In the genomic region with DNA sequence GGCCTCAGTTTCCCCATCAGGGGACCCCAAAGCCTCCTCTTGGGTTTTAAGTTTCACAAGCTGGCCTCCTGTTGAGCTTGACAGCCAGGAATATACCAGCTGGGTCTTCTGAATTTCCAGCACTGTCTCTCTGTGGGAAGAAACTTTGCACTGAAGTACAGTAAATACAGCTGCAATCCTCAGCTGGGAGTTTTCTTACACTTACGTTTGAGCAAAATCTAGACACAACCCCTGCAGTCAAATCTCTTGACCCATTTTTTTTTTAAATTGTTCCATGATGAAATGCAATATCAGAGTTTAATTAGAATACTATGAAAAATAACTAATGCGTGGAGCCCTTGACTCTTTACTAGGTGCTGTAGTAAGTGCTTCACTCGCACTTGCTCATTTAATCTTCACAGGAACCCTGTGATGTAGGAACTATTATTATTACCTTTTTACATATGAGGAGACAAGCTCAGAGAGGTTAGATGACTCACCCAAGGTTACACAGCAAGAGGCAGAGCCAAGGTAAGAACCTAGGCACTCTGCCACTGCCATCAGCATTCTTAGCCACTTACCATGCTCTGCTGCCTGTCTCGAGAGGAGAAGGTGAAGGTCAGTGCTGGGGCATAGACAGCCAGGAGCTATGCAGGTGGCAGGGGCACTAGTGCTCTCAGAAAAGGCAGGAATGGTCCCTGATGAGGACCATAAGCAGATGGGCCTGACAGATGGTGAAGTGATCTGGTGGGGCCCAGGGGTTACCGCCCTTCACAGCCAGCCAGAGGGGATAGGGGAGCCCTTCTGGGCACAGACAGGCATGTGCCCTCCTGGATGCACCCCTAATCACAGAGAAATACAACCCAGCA, we compare ENCODE assay signal across 13 cellular contexts. TPM values are rescaled to one million over a fixed set of nuclear protein-coding genes. Genes with fewer than 3 reads are reported as not detected.
A peak's percentile ranks its signal among the peaks of the same experiment; 100 is the strongest.
DNase-seq lines count a peak whose midpoint lies in the region; ATAC-seq and TF ChIP-seq lines count a peak whose summit lies in the region.
"Had no signal": no experiment of that assay in that cellular context is flagged by ENCODE, and none has a peak within 500 bp of the region (broad histone marks: within the 10 kb centered on the region; RNA-seq: fewer than 3 reads in every experiment).

No MANE protein-coding gene starts in this region.

- no peak overlapping the region for H3K4me3 ChIP-seq in epithelial cell of esophagus (ENCODE audit: low read length)
- no peak overlapping the region for H3K4me3 ChIP-seq in neural progenitor cell
- no peak overlapping the region for H3K4me3 ChIP-seq in aorta (ENCODE audit: low read length in 2 of 2)

- no peak overlapping the region for H3K4me3 Mint-ChIP-seq in neural progenitor cell
- H3K4me3 Mint-ChIP-seq: activated naive CD4-positive, alpha-beta T cell treated with anti-CD3 and anti-CD28 coated beads, Interleukin-2, amount 10 ng/mL, durations not matched to agents 7 days and 5 days had no signal

- no peaks in the 10 kb centered on the region for H3K36me3 Mint-ChIP-seq in neural progenitor cell
- H3K36me3 Mint-ChIP-seq: activated naive CD4-positive, alpha-beta T cell treated with anti-CD3 and anti-CD28 coated beads, Interleukin-2, amount 10 ng/mL, durations not matched to agents 7 days and 5 days had no signal

- DNase-seq in Right ventricle myocardium superior, result peak; percentile 32
- DNase-seq in Right ventricle myocardium inferior (ENCODE audit: missing footprints), result no peak
- peak; percentile 20 for DNase-seq in epithelial cell of esophagus (ENCODE audit: low read depth)
- DNase-seq in neural progenitor cell (ENCODE audit: low spot score), result no peak
- peak; percentile 25 to 28 for DNase-seq in aorta
- no peak for DNase-seq in nucleus accumbens (lab: John Stamatoyannopoulos, UW)
- DNase-seq in G401 (ENCODE audit: low spot score), result no peak
- DNase-seq: activated naive CD4-positive, alpha-beta T cell treated with anti-CD3 and anti-CD28 coated beads, Interleukin-2, amount 10 ng/mL, durations not matched to agents 7 days and 5 days; left colon; NCI-H1417 had no signal

- H3K27ac ChIP-seq in neural progenitor cell, result no peak overlapping the region
- H3K27ac ChIP-seq in aorta (ENCODE audit: low read depth in 1 of 2, low read length in 2 of 2), result peak overlapping the region; percentile 50 to 97

- no peak overlapping the region for H2AFZ ChIP-seq in neural progenitor cell (replicated peaks)

- H3K4me1 Mint-ChIP-seq in neural progenitor cell, result peaks cover 18% of the 10 kb centered on the region

- no peaks in the 10 kb centered on the region for H3K79me2 ChIP-seq in neural progenitor cell (ENCODE audit: low read depth)

- H3F3A ChIP-seq in neural progenitor cell (ENCODE audit: low read depth), result no peaks in the 10 kb centered on the region

- no peaks in the 10 kb centered on the region for H3K9me3 ChIP-seq in neural progenitor cell (ENCODE audit: low read depth)
- H3K9me3 ChIP-seq in aorta (ENCODE audit: control insufficient read depth, low read length), result no peaks in the 10 kb centered on the region

- ATAC-seq in Right ventricle myocardium superior (ENCODE audit: poor library complexity) (no peak), Right ventricle myocardium inferior (no peak), aorta (ENCODE audit: low FRiP score) (no peak), GM18520 (IDR thresholded peaks at IDR 0.05; ENCODE audit: unreplicated experiment) (no peak)
- ATAC-seq: activated CD4-positive, CD25-positive, alpha-beta regulatory T cell treated with anti-CD3 and anti-CD28 coated beads, Interleukin-2, amount 50 U/mL, for 24 hours; left colon; Panc1 had no signal

- peaks cover 8% of the 10 kb centered on the region for H3K27me3 Mint-ChIP-seq in neural progenitor cell (ENCODE audit: insufficient read depth, low read depth)

- in situ Hi-C loops in G401 (cut with HindIII; ENCODE audit: low sequenced_read_pairs), result no loop called here

- no peak overlapping the region for H3K4me2 ChIP-seq in neural progenitor cell

- H3K36me3 ChIP-seq in neural progenitor cell (no peaks in the 10 kb centered on the region), aorta (ENCODE audit: control insufficient read depth in 1 of 2, insufficient read depth in 2 of 2, low read length in 1 of 2) (no peaks in the 10 kb centered on the region)

- H3K9ac ChIP-seq in neural progenitor cell, result no peak overlapping the region

- peak overlapping the region; percentile 74 for H3K27ac Mint-ChIP-seq in neural progenitor cell
- H3K27ac Mint-ChIP-seq: activated naive CD4-positive, alpha-beta T cell treated with anti-CD3 and anti-CD28 coated beads, Interleukin-2, amount 10 ng/mL, durations not matched to agents 7 days and 5 days had no signal

- intact Hi-C loops in Right ventricle myocardium superior (cut with DNase I) (loop anchor here (5.0 kb wide), 2 partner anchors 48 to 123 kb away; a partner anchor contains a TSS), Right ventricle myocardium inferior (cut with DNase I) (no loop called here), aorta (cut with DNase I) (loop anchor here (5.0 to 10.0 kb wide), 5 partner anchors 38 to 253 kb away; a partner anchor contains a TSS)

- H3K4me1 ChIP-seq in neural progenitor cell (peaks cover 6% of the 10 kb centered on the region), aorta (ENCODE audit: control insufficient read depth in 1 of 2, insufficient read depth in 2 of 2, low read length in 2 of 2) (peaks cover 0 to 2% of the 10 kb centered on the region in 2 donors)

- 59 to 62% methylated on average over 5 of the region's 5 CpGs for WGBS in aorta, 2 donors

- peaks cover 11% of the 10 kb centered on the region for H3K9me3 Mint-ChIP-seq in neural progenitor cell

- no peaks in the 10 kb centered on the region for H4K20me1 ChIP-seq in neural progenitor cell (ENCODE audit: low read depth)

- H3K27me3 ChIP-seq in neural progenitor cell (no peaks in the 10 kb centered on the region), aorta (ENCODE audit: control insufficient read depth in 1 of 2, insufficient read depth in 2 of 2, low read length in 1 of 2) (no peaks in the 10 kb centered on the region)

- no peak for TF ChIP-seq CTCF in epithelial cell of esophagus (IDR thresholded peaks at IDR 0.05; ENCODE audit: insufficient read depth, low read depth, low read length, missing control alignments)
- no peak for TF ChIP-seq CTCF in neural progenitor cell (IDR thresholded peaks at IDR 0.05)

RNA-seq across cellular contexts. Expression of a gene that starts 26.6 kb away (rescaled TPM):
- 33.0 TPM for total RNA-seq in Right ventricle myocardium superior
- total RNA-seq in Right ventricle myocardium inferior, result 31.7 TPM
- 2.4 and 4.9 TPM in 2 replicates for total RNA-seq in neural progenitor cell (ENCODE audit: low replicate concordance)
- 10 to 100 TPM; 49.8 to 75.4 TPM for total RNA-seq in aorta
- 100 to 1,000 TPM in 1 of 2 donors, 10 to 100 TPM in 1; 28.7 to 263 TPM for polyA plus RNA-seq in aorta
- total RNA-seq in G401 (2014; rRNA removed; shearing (Covaris generic)), result 4.0 and 4.8 TPM in 2 replicates

Comparison
In these comparisons a context has a peak if more than half of its experiments do, and no peak if none do; other contexts are left out.
1. DNase-seq: peak in Right ventricle myocardium superior (single experiment), epithelial cell of esophagus (single experiment) and aorta (2 of 2); none in Right ventricle myocardium inferior (single experiment), neural progenitor cell (single experiment), nucleus accumbens (0 of 56) and G401 (single experiment).